ENCODE assay signal across 7 cellular contexts in the genomic region with DNA sequence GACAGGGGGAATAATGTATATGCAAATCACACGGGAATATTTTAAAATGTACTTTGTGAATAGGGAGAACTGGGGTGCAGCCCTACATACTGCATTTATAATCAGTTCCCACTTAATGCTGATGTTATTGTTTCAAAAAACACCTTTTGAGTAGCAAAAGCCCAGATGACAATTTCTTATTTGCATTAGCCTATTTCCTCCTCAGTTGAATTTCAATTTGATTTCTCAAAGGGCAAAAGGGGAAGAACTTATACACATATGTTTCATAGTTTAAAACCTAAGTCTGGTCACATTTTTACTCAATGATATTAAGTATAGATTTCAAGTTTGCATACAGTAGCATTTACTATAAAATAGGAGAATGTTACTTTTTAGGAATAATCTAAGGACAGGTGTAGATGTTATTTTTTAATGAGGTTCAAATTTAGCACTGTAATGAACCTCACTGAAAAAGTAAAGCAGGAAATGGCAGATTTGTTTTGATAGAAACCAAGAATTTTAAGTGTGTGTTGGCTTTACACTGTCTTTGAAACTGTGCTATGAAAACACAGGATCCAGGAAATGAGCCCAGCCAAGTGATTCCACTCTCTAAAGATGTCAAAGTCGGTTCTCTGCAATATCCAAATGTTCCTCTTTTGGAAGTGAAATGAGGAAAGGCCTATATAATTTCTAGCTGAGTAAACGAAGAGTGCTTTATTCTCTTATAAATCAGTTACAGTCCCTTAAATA.
DNase-seq lines count a peak whose midpoint lies in the region; ATAC-seq, FAIRE-seq and TF ChIP-seq lines count a peak whose summit lies in the region.

No MANE protein-coding gene starts in this region.

- TF ChIP-seq POLR2A in GM12892 (IDR thresholded peaks at IDR 0.05; ENCODE audit: low read depth, low read length) (no peak), gastrocnemius medialis (IDR thresholded peaks at IDR 0.05) (no peak)

- H3K9me3 Mint-ChIP-seq in activated B cell treated with CpG ODN at 0.5 μM for 24 hours (no peaks in the 10 kb centered on the region), mesothelial cell of epicardium (peaks cover 7% of the 10 kb centered on the region)

- H3K36me3 Mint-ChIP-seq in activated B cell treated with CpG ODN at 0.5 μM for 24 hours (ENCODE audit: low read depth), result no peaks in the 10 kb centered on the region
- no peaks in the 10 kb centered on the region for H3K36me3 Mint-ChIP-seq in mesothelial cell of epicardium

- no peak for FAIRE-seq in GM12892 (lab: Jason Lieb, UNC)

- intact Hi-C loops in activated B cell treated with CpG ODN at 0.5 μM for 24 hours (cut with micrococcal nuclease), result loop anchor here (1.0 kb wide), 1 partner anchor 815 kb away; no protein-coding TSS in a partner anchor
- intact Hi-C loops in gastrocnemius medialis (cut with DNase I; ENCODE audit: low total_unique reads), result no loop called here

- H3K4me1 ChIP-seq in gastrocnemius medialis, result peaks cover 0 to 5% of the 10 kb centered on the region in 2 donors

- peak; percentile 52 for ATAC-seq in GM18909 (IDR thresholded peaks at IDR 0.05; ENCODE audit: poor library complexity, unreplicated experiment)
- peak; percentile 37 for ATAC-seq in HG02870 (IDR thresholded peaks at IDR 0.05; ENCODE audit: unreplicated experiment)
- peak; percentile 56 for ATAC-seq in activated B cell treated with CpG ODN at 0.5 μM for 24 hours (ENCODE audit: low read depth)
- no peak for ATAC-seq in gastrocnemius medialis

- H3K27me3 ChIP-seq in gastrocnemius medialis, result no peaks in the 10 kb centered on the region

- H3K36me3 ChIP-seq in gastrocnemius medialis, result no peaks in the 10 kb centered on the region

- no peaks in the 10 kb centered on the region for H3K9me3 ChIP-seq in gastrocnemius medialis

- CTCF ChIA-PET in activated B cell treated with CpG ODN at 0.5 μM for 24 hours (lab: Charles Lee), result interaction anchor here (1.6 kb wide), 1 partner anchor 34 kb away, joined by 7 read pairs; no protein-coding TSS in a partner anchor

- peak overlapping the region; percentile 50 for H3K4me3 Mint-ChIP-seq in activated B cell treated with CpG ODN at 0.5 μM for 24 hours
- H3K4me3 Mint-ChIP-seq in mesothelial cell of epicardium, result no peak overlapping the region

- H3K27ac ChIP-seq in gastrocnemius medialis, result no peak overlapping the region

- TF ChIP-seq CTCF in activated B cell treated with CpG ODN at 0.5 μM for 24 hours (IDR thresholded peaks at IDR 0.05) (no peak), mesothelial cell of epicardium (IDR thresholded peaks at IDR 0.05; ENCODE audit: unreplicated experiment) (no peak), gastrocnemius medialis (IDR thresholded peaks at IDR 0.05 in 4 of 5, conservative IDR thresholded peaks at IDR 0.05 in 1 of 5) (no peak)

- POLR2A ChIA-PET in activated B cell treated with CpG ODN at 0.5 μM for 24 hours (lab: Charles Lee), result interaction anchor here (1.0 to 1.4 kb wide), 2 partner anchors 366 to 367 kb away, joined by 4 to 5 read pairs; a partner anchor contains a TSS

- H3K27ac Mint-ChIP-seq in activated B cell treated with CpG ODN at 0.5 μM for 24 hours, result peak overlapping the region; percentile 88
- peak overlapping the region; percentile 76 for H3K27ac Mint-ChIP-seq in mesothelial cell of epicardium

- H3K4me3 ChIP-seq in gastrocnemius medialis, result no peak overlapping the region

- DNase-seq in activated B cell treated with CpG ODN at 0.5 μM for 24 hours (no peak), mesothelial cell of epicardium (ENCODE audit: low spot score in 2 of 2, unreplicated experiment in 2 of 2) (no peak), GM12892 (ENCODE audit: insufficient read length) (no peak), gastrocnemius medialis (no peak)
- no peak for DNase-seq in stimulated activated naive CD4-positive, alpha-beta T cell treated with Interleukin-2 at 50 U/mL for 16 hours (lab: John Stamatoyannopoulos, UW)

- peaks cover 24% of the 10 kb centered on the region for H3K4me1 Mint-ChIP-seq in activated B cell treated with CpG ODN at 0.5 μM for 24 hours
- H3K4me1 Mint-ChIP-seq in mesothelial cell of epicardium, result peaks cover 27% of the 10 kb centered on the region

- in situ Hi-C loops in gastrocnemius medialis (cut with MboI; ENCODE audit: low sequenced_read_pairs in 4 of 4), result no loop called here

- H3K27me3 Mint-ChIP-seq in activated B cell treated with CpG ODN at 0.5 μM for 24 hours, result no peaks in the 10 kb centered on the region
- no peaks in the 10 kb centered on the region for H3K27me3 Mint-ChIP-seq in mesothelial cell of epicardium (ENCODE audit: low read depth)

Comparison
In these comparisons a context has a peak if more than half of its experiments do, and no peak if none do; other contexts are left out.
1. ATAC-seq: peak in GM18909 (single experiment), HG02870 (single experiment) and activated B cell treated with CpG ODN at 0.5 μM for 24 hours (single experiment); none in gastrocnemius medialis (0 of 2).